1 cellular context compared by ENCODE assay signal in genomic region chr19:1205114-1206062, GRCh38.
TF ChIP-seq lines count a peak whose summit lies in the region.

TSS of gene STK11 (plus strand) at chr19:1205778. CDS start at chr19:1206914, 1,136 bp downstream.

TF ChIP-seq in K562, 482 proteins besides CTCF, POLR2A, EP300 and RAD21 (continued from another document and continues in another):
- TF ChIP-seq, protein P1, sequence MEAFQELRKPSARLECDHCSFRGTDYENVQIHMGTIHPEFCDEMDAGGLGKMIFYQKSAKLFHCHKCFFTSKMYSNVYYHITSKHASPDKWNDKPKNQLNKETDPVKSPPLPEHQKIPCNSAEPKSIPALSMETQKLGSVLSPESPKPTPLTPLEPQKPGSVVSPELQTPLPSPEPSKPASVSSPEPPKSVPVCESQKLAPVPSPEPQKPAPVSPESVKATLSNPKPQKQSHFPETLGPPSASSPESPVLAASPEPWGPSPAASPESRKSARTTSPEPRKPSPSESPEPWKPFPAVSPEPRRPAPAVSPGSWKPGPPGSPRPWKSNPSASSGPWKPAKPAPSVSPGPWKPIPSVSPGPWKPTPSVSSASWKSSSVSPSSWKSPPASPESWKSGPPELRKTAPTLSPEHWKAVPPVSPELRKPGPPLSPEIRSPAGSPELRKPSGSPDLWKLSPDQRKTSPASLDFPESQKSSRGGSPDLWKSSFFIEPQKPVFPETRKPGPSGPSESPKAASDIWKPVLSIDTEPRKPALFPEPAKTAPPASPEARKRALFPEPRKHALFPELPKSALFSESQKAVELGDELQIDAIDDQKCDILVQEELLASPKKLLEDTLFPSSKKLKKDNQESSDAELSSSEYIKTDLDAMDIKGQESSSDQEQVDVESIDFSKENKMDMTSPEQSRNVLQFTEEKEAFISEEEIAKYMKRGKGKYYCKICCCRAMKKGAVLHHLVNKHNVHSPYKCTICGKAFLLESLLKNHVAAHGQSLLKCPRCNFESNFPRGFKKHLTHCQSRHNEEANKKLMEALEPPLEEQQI (IDR thresholded peaks at IDR 0.05) = no peak
- TF ChIP-seq BHLHE40 (IDR thresholded peaks at IDR 0.05; ENCODE audit: low read length) (peak; percentile 50), ID3 (CRISPR knock-in tag; IDR thresholded peaks at IDR 0.05) (no peak), ID3 (tag; IDR thresholded peaks at IDR 0.05) (no peak), ZNF717 (CRISPR knock-in tag; IDR thresholded peaks at IDR 0.05) (no peak), CEBPB (tag; IDR thresholded peaks at IDR 0.05) (no peak), ZNF232 (CRISPR knock-in tag; IDR thresholded peaks at IDR 0.05) (no peak), ZSCAN29 (IDR thresholded peaks at IDR 0.05) (no peak), BRF2 (IDR thresholded peaks at IDR 0.05; ENCODE audit: borderline replicate concordance, insufficient read depth, insufficient read length) (no peak), RBM15 (IDR thresholded peaks at IDR 0.05; ENCODE audit: insufficient read depth, low read length) (no peak), HMGN3 (IDR thresholded peaks at IDR 0.05; ENCODE audit: borderline replicate concordance, extremely low read depth, insufficient read length, low read depth, low read length) (peak; percentile 72), RBM17 (IDR thresholded peaks at IDR 0.05; ENCODE audit: borderline replicate concordance, low read depth, low read length) (no peak), STAT5A (IDR thresholded peaks at IDR 0.05; ENCODE audit: borderline replicate concordance, low read length) (no peak), SAP30 (IDR thresholded peaks at IDR 0.05; ENCODE audit: borderline replicate concordance, insufficient read depth, low read depth, low read length, poor library complexity, severe bottlenecking) (peak; percentile 29), CBFB (CRISPR knock-in tag; IDR thresholded peaks at IDR 0.05) (no peak), TRIM28 (IDR thresholded peaks at IDR 0.05) (no peak), ZNF174 (CRISPR knock-in tag; IDR thresholded peaks at IDR 0.05) (no peak), TOE1 (IDR thresholded peaks at IDR 0.05; ENCODE audit: borderline replicate concordance) (0 out of 2 replicates have a peak, but pooled peaks have one; percentile 13), TOE1 (CRISPR knock-in tag; IDR thresholded peaks at IDR 0.05; ENCODE audit: borderline replicate concordance, low read depth) (no peak), ZNF830 (CRISPR knock-in tag; IDR thresholded peaks at IDR 0.05) (no peak), DIDO1 (tag; IDR thresholded peaks at IDR 0.05; ENCODE audit: low read depth) (no peak), JUND (IDR thresholded peaks at IDR 0.05; ENCODE audit: borderline replicate concordance, low read depth, low read length) (no peak), JUND (tag; IDR thresholded peaks at IDR 0.05; ENCODE audit: borderline replicate concordance, low read depth, low read length) (no peak; the same call in 2 of the 3 replicates), STAG1 (CRISPR knock-in tag; IDR thresholded peaks at IDR 0.05; ENCODE audit: borderline replicate concordance) (no peak), ZNF274 (IDR thresholded peaks at IDR 0.05; ENCODE audit: borderline replicate concordance, low read depth, low read length) (no peak), ELF2 (CRISPR knock-in tag; IDR thresholded peaks at IDR 0.05) (0 out of 2 replicates have a peak, but pooled peaks have one; percentile 45), ZNF384 (IDR thresholded peaks at IDR 0.05; ENCODE audit: low read depth, low read length) (no peak), NONO (IDR thresholded peaks at IDR 0.05; ENCODE audit: low read depth in 2 of 2, low read length in 1 of 2) (peak in 1 of 2 experiments; percentile 81; a peak in 3 of 4 replicates), MAFK (IDR thresholded peaks at IDR 0.05; ENCODE audit: low read length) (no peak), ERF (CRISPR knock-in tag; IDR thresholded peaks at IDR 0.05) (no peak), HDAC2 (IDR thresholded peaks at IDR 0.05) (no peak), ZNF212 (CRISPR knock-in tag; IDR thresholded peaks at IDR 0.05) (no peak), CBFA2T3 (IDR thresholded peaks at IDR 0.05) (no peak), ZNF197 (CRISPR knock-in tag; IDR thresholded peaks at IDR 0.05; ENCODE audit: low read depth) (peak; percentile 51; the same call in 1 of the 2 replicates), ZBTB17 (CRISPR knock-in tag; IDR thresholded peaks at IDR 0.05) (peak; percentile 67; the same call in 1 of the 2 replicates), PURB (CRISPR knock-in tag; IDR thresholded peaks at IDR 0.05; ENCODE audit: low read depth) (no peak), NR2C1 (IDR thresholded peaks at IDR 0.05) (peak; percentile 96), NR2C1 (tag; IDR thresholded peaks at IDR 0.05) (peak; percentile 97), OTX1 (CRISPR knock-in tag; IDR thresholded peaks at IDR 0.05) (no peak), CBX8 (IDR thresholded peaks at IDR 0.05; ENCODE audit: borderline replicate concordance, extremely low read depth, low read depth, low read length, poor library complexity, severe bottlenecking) (no peak), HNRNPL (IDR thresholded peaks at IDR 0.05; ENCODE audit: low read depth, low read length) (peak; percentile 95; the same call in 1 of the 2 replicates), ZFP1 (CRISPR knock-in tag; IDR thresholded peaks at IDR 0.05) (no peak), TCF3 (CRISPR knock-in tag; IDR thresholded peaks at IDR 0.05) (peak; percentile 10; the same call in 1 of the 2 replicates), KAT2B (IDR thresholded peaks at IDR 0.05; ENCODE audit: low read depth, low read length) (no peak)
- TF ChIP-seq, protein P2, sequence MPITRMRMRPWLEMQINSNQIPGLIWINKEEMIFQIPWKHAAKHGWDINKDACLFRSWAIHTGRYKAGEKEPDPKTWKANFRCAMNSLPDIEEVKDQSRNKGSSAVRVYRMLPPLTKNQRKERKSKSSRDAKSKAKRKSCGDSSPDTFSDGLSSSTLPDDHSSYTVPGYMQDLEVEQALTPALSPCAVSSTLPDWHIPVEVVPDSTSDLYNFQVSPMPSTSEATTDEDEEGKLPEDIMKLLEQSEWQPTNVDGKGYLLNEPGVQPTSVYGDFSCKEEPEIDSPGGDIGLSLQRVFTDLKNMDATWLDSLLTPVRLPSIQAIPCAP (CRISPR knock-in tag; IDR thresholded peaks at IDR 0.05; ENCODE audit: borderline replicate concordance) = no peak
- TF ChIP-seq, protein P3, sequence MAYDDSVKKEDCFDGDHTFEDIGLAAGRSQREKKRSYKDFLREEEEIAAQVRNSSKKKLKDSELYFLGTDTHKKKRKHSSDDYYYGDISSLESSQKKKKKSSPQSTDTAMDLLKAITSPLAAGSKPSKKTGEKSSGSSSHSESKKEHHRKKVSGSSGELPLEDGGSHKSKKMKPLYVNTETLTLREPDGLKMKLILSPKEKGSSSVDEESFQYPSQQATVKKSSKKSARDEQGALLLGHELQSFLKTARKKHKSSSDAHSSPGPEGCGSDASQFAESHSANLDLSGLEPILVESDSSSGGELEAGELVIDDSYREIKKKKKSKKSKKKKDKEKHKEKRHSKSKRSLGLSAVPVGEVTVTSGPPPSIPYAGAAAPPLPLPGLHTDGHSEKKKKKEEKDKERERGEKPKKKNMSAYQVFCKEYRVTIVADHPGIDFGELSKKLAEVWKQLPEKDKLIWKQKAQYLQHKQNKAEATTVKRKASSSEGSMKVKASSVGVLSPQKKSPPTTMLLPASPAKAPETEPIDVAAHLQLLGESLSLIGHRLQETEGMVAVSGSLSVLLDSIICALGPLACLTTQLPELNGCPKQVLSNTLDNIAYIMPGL (CRISPR knock-in tag; IDR thresholded peaks at IDR 0.05) = no peak
- TF ChIP-seq, protein P4, sequence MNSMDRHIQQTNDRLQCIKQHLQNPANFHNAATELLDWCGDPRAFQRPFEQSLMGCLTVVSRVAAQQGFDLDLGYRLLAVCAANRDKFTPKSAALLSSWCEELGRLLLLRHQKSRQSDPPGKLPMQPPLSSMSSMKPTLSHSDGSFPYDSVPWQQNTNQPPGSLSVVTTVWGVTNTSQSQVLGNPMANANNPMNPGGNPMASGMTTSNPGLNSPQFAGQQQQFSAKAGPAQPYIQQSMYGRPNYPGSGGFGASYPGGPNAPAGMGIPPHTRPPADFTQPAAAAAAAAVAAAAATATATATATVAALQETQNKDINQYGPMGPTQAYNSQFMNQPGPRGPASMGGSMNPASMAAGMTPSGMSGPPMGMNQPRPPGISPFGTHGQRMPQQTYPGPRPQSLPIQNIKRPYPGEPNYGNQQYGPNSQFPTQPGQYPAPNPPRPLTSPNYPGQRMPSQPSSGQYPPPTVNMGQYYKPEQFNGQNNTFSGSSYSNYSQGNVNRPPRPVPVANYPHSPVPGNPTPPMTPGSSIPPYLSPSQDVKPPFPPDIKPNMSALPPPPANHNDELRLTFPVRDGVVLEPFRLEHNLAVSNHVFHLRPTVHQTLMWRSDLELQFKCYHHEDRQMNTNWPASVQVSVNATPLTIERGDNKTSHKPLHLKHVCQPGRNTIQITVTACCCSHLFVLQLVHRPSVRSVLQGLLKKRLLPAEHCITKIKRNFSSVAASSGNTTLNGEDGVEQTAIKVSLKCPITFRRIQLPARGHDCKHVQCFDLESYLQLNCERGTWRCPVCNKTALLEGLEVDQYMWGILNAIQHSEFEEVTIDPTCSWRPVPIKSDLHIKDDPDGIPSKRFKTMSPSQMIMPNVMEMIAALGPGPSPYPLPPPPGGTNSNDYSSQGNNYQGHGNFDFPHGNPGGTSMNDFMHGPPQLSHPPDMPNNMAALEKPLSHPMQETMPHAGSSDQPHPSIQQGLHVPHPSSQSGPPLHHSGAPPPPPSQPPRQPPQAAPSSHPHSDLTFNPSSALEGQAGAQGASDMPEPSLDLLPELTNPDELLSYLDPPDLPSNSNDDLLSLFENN (IDR thresholded peaks at IDR 0.05; ENCODE audit: low read depth in 2 of 2, low read length in 2 of 2) = no peak
- TF ChIP-seq, protein P5, sequence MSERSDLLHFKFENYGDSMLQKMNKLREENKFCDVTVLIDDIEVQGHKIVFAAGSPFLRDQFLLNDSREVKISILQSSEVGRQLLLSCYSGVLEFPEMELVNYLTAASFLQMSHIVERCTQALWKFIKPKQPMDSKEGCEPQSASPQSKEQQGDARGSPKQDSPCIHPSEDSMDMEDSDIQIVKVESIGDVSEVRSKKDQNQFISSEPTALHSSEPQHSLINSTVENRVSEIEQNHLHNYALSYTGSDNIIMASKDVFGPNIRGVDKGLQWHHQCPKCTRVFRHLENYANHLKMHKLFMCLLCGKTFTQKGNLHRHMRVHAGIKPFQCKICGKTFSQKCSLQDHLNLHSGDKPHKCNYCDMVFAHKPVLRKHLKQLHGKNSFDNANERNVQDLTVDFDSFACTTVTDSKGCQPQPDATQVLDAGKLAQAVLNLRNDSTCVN (CRISPR knock-in tag; IDR thresholded peaks at IDR 0.05) = no peak
- TF ChIP-seq, protein P6, sequence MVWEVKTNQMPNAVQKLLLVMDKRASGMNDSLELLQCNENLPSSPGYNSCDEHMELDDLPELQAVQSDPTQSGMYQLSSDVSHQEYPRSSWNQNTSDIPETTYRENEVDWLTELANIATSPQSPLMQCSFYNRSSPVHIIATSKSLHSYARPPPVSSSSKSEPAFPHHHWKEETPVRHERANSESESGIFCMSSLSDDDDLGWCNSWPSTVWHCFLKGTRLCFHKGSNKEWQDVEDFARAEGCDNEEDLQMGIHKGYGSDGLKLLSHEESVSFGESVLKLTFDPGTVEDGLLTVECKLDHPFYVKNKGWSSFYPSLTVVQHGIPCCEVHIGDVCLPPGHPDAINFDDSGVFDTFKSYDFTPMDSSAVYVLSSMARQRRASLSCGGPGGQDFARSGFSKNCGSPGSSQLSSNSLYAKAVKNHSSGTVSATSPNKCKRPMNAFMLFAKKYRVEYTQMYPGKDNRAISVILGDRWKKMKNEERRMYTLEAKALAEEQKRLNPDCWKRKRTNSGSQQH (CRISPR knock-in tag; IDR thresholded peaks at IDR 0.05) = no peak
- TF ChIP-seq, protein P7, sequence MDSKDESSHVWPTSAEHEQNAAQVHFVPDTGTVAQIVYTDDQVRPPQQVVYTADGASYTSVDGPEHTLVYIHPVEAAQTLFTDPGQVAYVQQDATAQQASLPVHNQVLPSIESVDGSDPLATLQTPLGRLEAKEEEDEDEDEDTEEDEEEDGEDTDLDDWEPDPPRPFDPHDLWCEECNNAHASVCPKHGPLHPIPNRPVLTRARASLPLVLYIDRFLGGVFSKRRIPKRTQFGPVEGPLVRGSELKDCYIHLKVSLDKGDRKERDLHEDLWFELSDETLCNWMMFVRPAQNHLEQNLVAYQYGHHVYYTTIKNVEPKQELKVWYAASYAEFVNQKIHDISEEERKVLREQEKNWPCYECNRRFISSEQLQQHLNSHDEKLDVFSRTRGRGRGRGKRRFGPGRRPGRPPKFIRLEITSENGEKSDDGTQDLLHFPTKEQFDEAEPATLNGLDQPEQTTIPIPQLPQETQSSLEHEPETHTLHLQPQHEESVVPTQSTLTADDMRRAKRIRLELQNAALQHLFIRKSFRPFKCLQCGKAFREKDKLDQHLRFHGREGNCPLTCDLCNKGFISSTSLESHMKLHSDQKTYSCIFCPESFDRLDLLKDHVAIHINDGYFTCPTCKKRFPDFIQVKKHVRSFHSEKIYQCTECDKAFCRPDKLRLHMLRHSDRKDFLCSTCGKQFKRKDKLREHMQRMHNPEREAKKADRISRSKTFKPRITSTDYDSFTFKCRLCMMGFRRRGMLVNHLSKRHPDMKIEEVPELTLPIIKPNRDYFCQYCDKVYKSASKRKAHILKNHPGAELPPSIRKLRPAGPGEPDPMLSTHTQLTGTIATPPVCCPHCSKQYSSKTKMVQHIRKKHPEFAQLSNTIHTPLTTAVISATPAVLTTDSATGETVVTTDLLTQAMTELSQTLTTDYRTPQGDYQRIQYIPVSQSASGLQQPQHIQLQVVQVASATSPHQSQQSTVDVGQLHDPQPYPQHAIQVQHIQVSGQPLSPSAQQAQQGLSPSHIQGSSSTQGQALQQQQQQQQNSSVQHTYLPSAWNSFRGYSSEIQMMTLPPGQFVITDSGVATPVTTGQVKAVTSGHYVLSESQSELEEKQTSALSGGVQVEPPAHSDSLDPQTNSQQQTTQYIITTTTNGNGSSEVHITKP (IDR thresholded peaks at IDR 0.05; ENCODE audit: partially characterized antibody) = no peak
- TF ChIP-seq, protein P8, sequence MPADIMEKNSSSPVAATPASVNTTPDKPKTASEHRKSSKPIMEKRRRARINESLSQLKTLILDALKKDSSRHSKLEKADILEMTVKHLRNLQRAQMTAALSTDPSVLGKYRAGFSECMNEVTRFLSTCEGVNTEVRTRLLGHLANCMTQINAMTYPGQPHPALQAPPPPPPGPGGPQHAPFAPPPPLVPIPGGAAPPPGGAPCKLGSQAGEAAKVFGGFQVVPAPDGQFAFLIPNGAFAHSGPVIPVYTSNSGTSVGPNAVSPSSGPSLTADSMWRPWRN (IDR thresholded peaks at IDR 0.05; ENCODE audit: low read depth) = no peak
